In genomic region chr3:25781758-25782594, GRCh38 we compare ENCODE assay signal across 8 cellular contexts. TPM values are rescaled to one million over a fixed set of nuclear protein-coding genes. Genes with fewer than 3 reads are reported as not detected.
DNase-seq lines count a peak whose midpoint lies in the region; ATAC-seq and TF ChIP-seq lines count a peak whose summit lies in the region.

No MANE protein-coding gene starts in this region.

- no peak for ATAC-seq in activated CD8-positive, alpha-beta memory T cell treated with anti-CD3 and anti-CD28 coated beads, Interleukin-2, amount 10 ng/mL, durations not matched to agents 7 days and 5 days
- ATAC-seq in HG02642 (IDR thresholded peaks at IDR 0.05; ENCODE audit: poor library complexity, unreplicated experiment) = peak; percentile 54

- H3K4me3 ChIP-seq in PC-9 = peak overlapping the region; percentile 70
- H3K4me3 ChIP-seq in foreskin fibroblast (ENCODE audit: low read depth in 1 of 2, low read length in 2 of 2) = peak overlapping the region; percentile 69 to 96
- H3K4me3 ChIP-seq in suprapubic skin = peak overlapping the region; percentile 80

- H3K79me2 ChIP-seq in PC-9 (ENCODE audit: low read depth) = peaks cover 34% of the 10 kb centered on the region

- H3K9me3 ChIP-seq in PC-9 (ENCODE audit: insufficient read depth, low read depth) = no peaks in the 10 kb centered on the region
- no peaks in the 10 kb centered on the region for H3K9me3 ChIP-seq in suprapubic skin

- H3K36me3 ChIP-seq in PC-9 (ENCODE audit: low read depth) = peaks cover 10% of the 10 kb centered on the region
- peaks cover 9% of the 10 kb centered on the region for H3K36me3 ChIP-seq in suprapubic skin

- H3K4me1 Mint-ChIP-seq in activated CD8-positive, alpha-beta memory T cell treated with anti-CD3 and anti-CD28 coated beads, Interleukin-2, amount 10 ng/mL, durations not matched to agents 7 days and 5 days = peaks cover 42% of the 10 kb centered on the region

- peak overlapping the region; percentile 94 for H3K4me3 Mint-ChIP-seq in activated CD8-positive, alpha-beta memory T cell treated with anti-CD3 and anti-CD28 coated beads, Interleukin-2, amount 10 ng/mL, durations not matched to agents 7 days and 5 days

- POLR2A ChIA-PET in PC-9 (lab: Charles Lee; ENCODE audit: unreplicated experiment) = interaction anchor here (0.5 to 0.7 kb wide), 2 partner anchors 142 to 427 kb away, joined by 5 to 14 read pairs; no protein-coding TSS in a partner anchor

- no peak for TF ChIP-seq POLR2A in suprapubic skin (IDR thresholded peaks at IDR 0.05)

- peaks cover 29% of the 10 kb centered on the region for H3K36me3 Mint-ChIP-seq in activated CD8-positive, alpha-beta memory T cell treated with anti-CD3 and anti-CD28 coated beads, Interleukin-2, amount 10 ng/mL, durations not matched to agents 7 days and 5 days

- peak overlapping the region; percentile 84 for H3K27ac Mint-ChIP-seq in activated CD8-positive, alpha-beta memory T cell treated with anti-CD3 and anti-CD28 coated beads, Interleukin-2, amount 10 ng/mL, durations not matched to agents 7 days and 5 days

- BruUV-seq in PC-9 (replicated peaks; lab: Mats Ljungman, UMichigan) = TSS peak; percentile 35

- 53% methylated on average over 3 of the region's 3 CpGs for WGBS in suprapubic skin

- H3K27ac ChIP-seq in PC-9 = no peak overlapping the region; the same call in 1 of the 2 replicates
- no peak overlapping the region for H3K27ac ChIP-seq in suprapubic skin
- no peak overlapping the region for H3K27ac ChIP-seq in substantia nigra (ENCODE audit: low read depth, low read length, poor library complexity, severe bottlenecking)

- intact Hi-C loops in PC-9 (cut with micrococcal nuclease; ENCODE audit: unreplicated experiment) = loop anchor here (2.0 to 5.0 kb wide), 2 partner anchors 75 to 117 kb away; partner anchors contain the start of gene TOP2B

- TF ChIP-seq CTCF in PC-9 (conservative IDR thresholded peaks at IDR 0.05) = no peak
- no peak for TF ChIP-seq CTCF in foreskin fibroblast (IDR thresholded peaks at IDR 0.05; ENCODE audit: low read depth, low read length)
- TF ChIP-seq CTCF in suprapubic skin (IDR thresholded peaks at IDR 0.05) = no peak

- H3K4me1 ChIP-seq in PC-9 (replicated peaks; ENCODE audit: insufficient read depth) = peaks cover 21% of the 10 kb centered on the region
- peaks cover 22% of the 10 kb centered on the region for H3K4me1 ChIP-seq in suprapubic skin

- H3K9me2 ChIP-seq in PC-9 (ENCODE audit: insufficient read depth) = no peaks in the 10 kb centered on the region

- H3K9me3 Mint-ChIP-seq in activated CD8-positive, alpha-beta memory T cell treated with anti-CD3 and anti-CD28 coated beads, Interleukin-2, amount 10 ng/mL, durations not matched to agents 7 days and 5 days (ENCODE audit: low read depth) = no peaks in the 10 kb centered on the region

- H3F3A ChIP-seq in PC-9 (ENCODE audit: insufficient read depth, low read depth) = peaks cover 4% of the 10 kb centered on the region; the same call in 1 of the 2 replicates

- H4K20me1 ChIP-seq in PC-9 (ENCODE audit: insufficient read depth) = no peaks in the 10 kb centered on the region

- DNase-seq in activated CD8-positive, alpha-beta memory T cell treated with anti-CD3 and anti-CD28 coated beads, Interleukin-2, amount 10 ng/mL, durations not matched to agents 7 days and 5 days = no peak
- no peak for DNase-seq in activated CD8-positive, alpha-beta memory T cell treated with anti-CD3 and anti-CD28 coated beads, Interleukin-2, amount 50 U/mL, for 48 hours
- DNase-seq in PC-9 (no peak), foreskin fibroblast (no peak), suprapubic skin (ENCODE audit: low spot score in 2 of 2) (no peak), DMS53 (lab: John Stamatoyannopoulos, UW) (no peak), substantia nigra (lab: John Stamatoyannopoulos, UW) (no peak)

- CTCF ChIA-PET in activated CD8-positive, alpha-beta memory T cell treated with anti-CD3 and anti-CD28 coated beads, Interleukin-2, amount 10 ng/mL, durations not matched to agents 7 days and 5 days (lab: Charles Lee) = interaction anchor here (0.8 to 2.0 kb wide), 2 partner anchors 116 to 134 kb away, joined by 4 to 5 read pairs; no protein-coding TSS in a partner anchor
- CTCF ChIA-PET in PC-9 (lab: Charles Lee) = no interaction called here

- H3K4me2 ChIP-seq in PC-9 = peak overlapping the region; percentile 89

- H2AFZ ChIP-seq in PC-9 = peak overlapping the region; percentile 83; the same call in 1 of the 2 replicates

- TF ChIP-seq EP300 in suprapubic skin (IDR thresholded peaks at IDR 0.05) = no peak

- H3K27me3 ChIP-seq in PC-9 (ENCODE audit: insufficient read depth, low read depth) = no peaks in the 10 kb centered on the region
- H3K27me3 ChIP-seq in suprapubic skin = no peaks in the 10 kb centered on the region

- H3K27me3 Mint-ChIP-seq in activated CD8-positive, alpha-beta memory T cell treated with anti-CD3 and anti-CD28 coated beads, Interleukin-2, amount 10 ng/mL, durations not matched to agents 7 days and 5 days = no peaks in the 10 kb centered on the region

RNA-seq across cellular contexts. Expression of gene NGLY1, which starts 1.3 kb away (rescaled TPM):
- total RNA-seq in activated CD8-positive, alpha-beta memory T cell treated with anti-CD3 and anti-CD28 coated beads, Interleukin-2, amount 10 ng/mL, durations not matched to agents 7 days and 5 days = 10 to 100 TPM; 41.2 to 70.0 TPM
- 26.3 and 29.4 TPM in 2 replicates for total RNA-seq in PC-9 (2021)
- 10 to 100 TPM; 20.1 to 42.5 (median 23.8) TPM for total RNA-seq in suprapubic skin

RNA-seq across cellular contexts. Expression of gene OXSM, which starts 7.9 kb away (rescaled TPM):
- 10 to 100 TPM; 10.7 to 12.0 TPM for total RNA-seq in activated CD8-positive, alpha-beta memory T cell treated with anti-CD3 and anti-CD28 coated beads, Interleukin-2, amount 10 ng/mL, durations not matched to agents 7 days and 5 days
- 11.6 and 13.8 TPM in 2 replicates for total RNA-seq in PC-9 (2021)
- total RNA-seq in suprapubic skin = 1 to 10 TPM; 5.8 to 9.7 (median 7.3) TPM
